ENCODE assay signal across 16 cellular contexts in the genomic region with DNA sequence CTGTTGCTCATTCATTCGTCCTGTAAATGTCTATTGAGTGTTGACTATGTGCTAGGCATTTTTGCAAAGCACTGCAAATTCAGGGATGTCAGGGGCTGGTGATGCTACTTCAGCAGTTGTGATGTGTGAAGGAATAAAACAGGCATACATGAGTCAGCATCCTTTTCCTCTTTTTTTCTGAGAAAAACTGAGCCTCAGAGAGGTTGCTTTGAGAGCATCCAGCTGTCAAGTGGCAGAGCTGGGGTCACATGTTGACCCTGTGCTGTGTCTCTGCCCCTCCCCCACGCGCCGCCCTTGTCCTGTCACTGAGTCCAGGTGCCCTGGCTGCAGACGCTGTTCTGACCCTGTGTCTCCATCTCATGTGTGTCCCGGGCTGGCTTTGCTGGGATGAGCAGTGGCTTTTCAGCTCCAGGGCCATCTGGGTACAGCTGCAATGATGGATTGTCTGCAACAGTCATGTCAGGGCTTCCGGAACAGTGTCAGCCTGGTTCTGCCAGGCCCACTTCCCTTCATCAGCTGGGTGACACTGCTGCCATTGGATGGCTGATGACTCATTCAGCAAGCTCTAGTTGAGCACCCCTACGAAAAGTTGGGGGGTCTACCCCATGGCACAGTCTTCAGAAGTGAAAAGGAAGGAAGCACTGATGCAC. TPM values are rescaled to one million over a fixed set of nuclear protein-coding genes. Genes with fewer than 3 reads are reported as not detected.
DNase-seq lines count a peak whose midpoint lies in the region; ATAC-seq lines count a peak whose summit lies in the region.
"Had no signal": no experiment of that assay in that cellular context is flagged by ENCODE, and none has a peak within 500 bp of the region (broad histone marks: within the 10 kb centered on the region; RNA-seq: fewer than 3 reads in every experiment).

No MANE protein-coding gene starts in this region.

- no peak overlapping the region for H3K4me3 Mint-ChIP-seq in activated naive CD4-positive, alpha-beta T cell treated with anti-CD3 and anti-CD28 coated beads for 36 hours
- H3K4me3 Mint-ChIP-seq: activated naive CD4-positive, alpha-beta T cell treated with anti-CD3 and anti-CD28 coated beads, Interleukin-2, amount 10 ng/mL, durations not matched to agents 7 days and 5 days; CD4-positive, alpha-beta memory T cell; naive thymus-derived CD8-positive, alpha-beta T cell had no signal

- intact Hi-C loops in head of caudate nucleus (cut with DNase I), result no loop called here
- intact Hi-C loops in activated naive CD4-positive, alpha-beta T cell treated with anti-CD3 and anti-CD28 coated beads for 36 hours (cut with micrococcal nuclease), result no loop called here

- in situ Hi-C loops in ACHN (cut with HindIII; ENCODE audit: low pct_ligation_motif_present, low pct_unique_long_range_greater_than_20kb, low sequenced_read_pairs), result no loop called here

- no peak overlapping the region for H3K27ac Mint-ChIP-seq in activated naive CD4-positive, alpha-beta T cell treated with anti-CD3 and anti-CD28 coated beads for 36 hours
- H3K27ac Mint-ChIP-seq: activated naive CD4-positive, alpha-beta T cell treated with anti-CD3 and anti-CD28 coated beads, Interleukin-2, amount 10 ng/mL, durations not matched to agents 7 days and 5 days; CD4-positive, alpha-beta memory T cell had no signal

- H3K4me1 Mint-ChIP-seq in activated naive CD4-positive, alpha-beta T cell treated with anti-CD3 and anti-CD28 coated beads for 36 hours (ENCODE audit: low read depth), result no peaks in the 10 kb centered on the region
- H3K4me1 Mint-ChIP-seq: CD4-positive, alpha-beta memory T cell had no signal

- peaks cover 3% of the 10 kb centered on the region for H3K9me3 Mint-ChIP-seq in activated naive CD4-positive, alpha-beta T cell treated with anti-CD3 and anti-CD28 coated beads for 36 hours

- H3K27me3 Mint-ChIP-seq in activated naive CD4-positive, alpha-beta T cell treated with anti-CD3 and anti-CD28 coated beads for 36 hours (ENCODE audit: low read depth), result peaks cover 10% of the 10 kb centered on the region

- no peaks in the 10 kb centered on the region for H3K36me3 Mint-ChIP-seq in activated naive CD4-positive, alpha-beta T cell treated with anti-CD3 and anti-CD28 coated beads for 36 hours (ENCODE audit: low read depth)

- DNase-seq in HCEC 1CT (peak; percentile 42), SK-N-DZ (ENCODE audit: low spot score) (peak; percentile 45), head of caudate nucleus (peak; percentile 44 to 94 (median 84)), putamen (ENCODE audit: low spot score) (peak; percentile 92), ACHN (no peak)
- no peak for DNase-seq in activated naive CD4-positive, alpha-beta T cell treated with anti-CD3 and anti-CD28 coated beads for 36 hours
- DNase-seq: activated naive CD4-positive, alpha-beta T cell treated with anti-CD3 and anti-CD28 coated beads, Interleukin-2, amount 10 ng/mL, durations not matched to agents 7 days and 5 days; CD4-positive, alpha-beta memory T cell; DND-41; GM23248; lower lobe of right lung; naive thymus-derived CD8-positive, alpha-beta T cell; NCI-H774; WERI-Rb-1 had no signal

- CTCF ChIA-PET in activated naive CD4-positive, alpha-beta T cell treated with anti-CD3 and anti-CD28 coated beads for 36 hours (lab: Charles Lee), result no interaction called here

- ATAC-seq in HG03571 (IDR thresholded peaks at IDR 0.05; ENCODE audit: unreplicated experiment), result no peak
- ATAC-seq: lower lobe of right lung; naive thymus-derived CD8-positive, alpha-beta T cell had no signal

RNA-seq across cellular contexts. Expression of a gene that starts 14.9 kb away (rescaled TPM):
- polyA plus RNA-seq in SK-N-DZ (2014; cell fraction: cytosol; rRNA removed), result 0.03 TPM in 2 replicates
- polyA plus RNA-seq in SK-N-DZ (2014; cell fraction: nucleus; rRNA removed), result not detected in 2 replicates
- total RNA-seq in activated naive CD4-positive, alpha-beta T cell treated with anti-CD3 and anti-CD28 coated beads for 36 hours, result not detected
- total RNA-seq: CD4-positive, alpha-beta memory T cell; GM23248; naive thymus-derived CD8-positive, alpha-beta T cell had no signal
- polyA plus RNA-seq: cardiac muscle cell; CD4-positive, alpha-beta memory T cell; GM23248; naive thymus-derived CD8-positive, alpha-beta T cell had no signal

RNA-seq across cellular contexts. Expression of a gene that starts 36.1 kb away (rescaled TPM):
- polyA plus RNA-seq in SK-N-DZ (2014; cell fraction: cytosol; rRNA removed), result 2.4 and 3.4 TPM in 2 replicates
- polyA plus RNA-seq in SK-N-DZ (2014; cell fraction: nucleus; rRNA removed), result 3.6 and 8.8 TPM in 2 replicates
- total RNA-seq in activated naive CD4-positive, alpha-beta T cell treated with anti-CD3 and anti-CD28 coated beads for 36 hours, result under 1 TPM in 1 of 2 experiments, not detected in 1; 0.07 TPM
- total RNA-seq: CD4-positive, alpha-beta memory T cell; naive thymus-derived CD8-positive, alpha-beta T cell had no signal

Comparison
In these comparisons a context has a peak if more than half of its experiments do, and no peak if none do; other contexts are left out.
1. DNase-seq: peak in HCEC 1CT (single experiment), SK-N-DZ (single experiment), head of caudate nucleus (42 of 42) and putamen (single experiment); none in ACHN (single experiment) and activated naive CD4-positive, alpha-beta T cell treated with anti-CD3 and anti-CD28 coated beads for 36 hours (single experiment).